10 cellular contexts compared by ENCODE assay signal in genomic region chr1:95384570-95384969, GRCh38.
DNase-seq lines count a peak whose midpoint lies in the region; ATAC-seq, FAIRE-seq and TF ChIP-seq lines count a peak whose summit lies in the region.
"Had no signal": no experiment of that assay in that cellular context is flagged by ENCODE, and none has a peak within 500 bp of the region (broad histone marks: within the 10 kb centered on the region; RNA-seq: fewer than 3 reads in every experiment).

No MANE protein-coding gene starts in this region.

- no peaks in the 10 kb centered on the region for H3K36me3 ChIP-seq in mucosa of descending colon (ENCODE audit: low read depth)
- H3K36me3 ChIP-seq in kidney (ENCODE audit: control insufficient read depth in 1 of 2, insufficient read depth in 2 of 2, low read length in 2 of 2) = no peaks in the 10 kb centered on the region

- H3K9me3 ChIP-seq in mucosa of descending colon (no peaks in the 10 kb centered on the region), kidney (ENCODE audit: control insufficient read depth in 1 of 2, low read length in 2 of 2) (no peaks in the 10 kb centered on the region)

- H3K27ac ChIP-seq in kidney (ENCODE audit: low read depth in 2 of 2, low read length in 2 of 2) = no peak overlapping the region
- H3K27ac ChIP-seq: 22Rv1, SK-N-MC had no signal

- no peak for FAIRE-seq in kidney (lab: Jason Lieb, UNC)

- intact Hi-C loops in mucosa of descending colon (cut with DNase I, micrococcal nuclease) = no loop called here
- intact Hi-C loops in kidney (cut with DNase I) = no loop called here

- in situ Hi-C loops in astrocyte of the spinal cord (cut with HindIII; ENCODE audit: low sequenced_read_pairs) = no loop called here

- peak; percentile 36 for ATAC-seq in mucosa of descending colon

- peak; percentile 59 for DNase-seq in DMS 273 (lab: John Stamatoyannopoulos, UW; ENCODE audit: unreplicated experiment)
- DNase-seq in DMS 273 treated with DMSO at 0.1 percent for 48 hours (lab: John Stamatoyannopoulos, UW) = no peak
- peak; percentile 16 to 41 for DNase-seq in Kasumi-1 (lab: John Stamatoyannopoulos, UW)
- DNase-seq in astrocyte of the spinal cord (ENCODE audit: low read depth, low spot score) = peak; percentile 1
- peak in 2 of 3 donors; percentile 31 to 35 for DNase-seq in mucosa of descending colon
- no peak for DNase-seq in activated effector memory CD4-positive, alpha-beta T cell treated with Interleukin-2 at 50 U/mL for 16 hours
- DNase-seq in SHP77 (lab: John Stamatoyannopoulos, UW) = no peak
- no peak for DNase-seq in kidney

- H3K9ac ChIP-seq in kidney (ENCODE audit: low read length in 2 of 2) = no peak overlapping the region

- H3K4me1 ChIP-seq in mucosa of descending colon (ENCODE audit: low read depth) (no peaks in the 10 kb centered on the region), kidney (ENCODE audit: control insufficient read depth in 1 of 2, insufficient read depth in 1 of 2, low read depth in 1 of 2, low read length in 2 of 2) (no peaks in the 10 kb centered on the region)

- H3K4me3 ChIP-seq in astrocyte of the spinal cord (ENCODE audit: low read depth, low read length) (no peak overlapping the region), mucosa of descending colon (no peak overlapping the region), kidney (ENCODE audit: low read length in 2 of 2) (no peak overlapping the region)
- H3K4me3 ChIP-seq: SK-N-MC had no signal

- TF ChIP-seq CTCF in astrocyte of the spinal cord (IDR thresholded peaks at IDR 0.05; ENCODE audit: low read depth, low read length) (no peak), mucosa of descending colon (IDR thresholded peaks at IDR 0.05) (no peak), kidney (IDR thresholded peaks at IDR 0.05; ENCODE audit: borderline replicate concordance, extremely low read depth, insufficient read depth) (no peak)

Comparison
In these comparisons a context has a peak if more than half of its experiments do, and no peak if none do; other contexts are left out.
1. DNase-seq: peak in DMS 273 (single experiment), Kasumi-1 (2 of 2), astrocyte of the spinal cord (single experiment) and mucosa of descending colon (2 of 3); none in DMS 273 treated with DMSO at 0.1 percent for 48 hours (single experiment), activated effector memory CD4-positive, alpha-beta T cell treated with Interleukin-2 at 50 U/mL for 16 hours (single experiment), SHP77 (0 of 2) and kidney (single experiment).